In the genomic region with DNA sequence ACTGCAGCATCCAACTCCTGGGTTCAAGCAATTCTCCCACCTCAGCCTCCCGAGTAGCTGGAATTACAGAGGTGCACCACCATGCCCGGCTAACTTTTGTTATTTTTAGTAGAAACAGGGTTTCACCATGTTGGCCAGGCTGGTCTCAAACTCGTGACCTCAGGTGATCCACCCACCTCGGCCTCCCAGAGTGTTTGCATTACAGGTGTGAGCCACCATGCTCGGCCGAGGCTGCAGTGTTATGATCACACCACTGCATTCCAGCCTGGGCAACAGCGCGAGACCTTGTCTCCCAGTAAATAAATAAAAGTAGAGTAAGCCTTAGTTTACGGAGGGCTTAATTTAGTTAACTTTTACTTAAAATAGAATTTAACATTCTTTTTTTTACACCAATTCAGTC, we compare ENCODE assay signal across 25 cellular contexts. TPM values are rescaled to one million over a fixed set of nuclear protein-coding genes. Genes with fewer than 3 reads are reported as not detected.
"Had no signal": no experiment of that assay in that cellular context is flagged by ENCODE, and none has a peak within 500 bp of the region (broad histone marks: within the 10 kb centered on the region; RNA-seq: fewer than 3 reads in every experiment).

No MANE protein-coding gene starts in this region.

- H3K9me3 ChIP-seq: colonic mucosa, gastrocnemius medialis, lower lobe of right lung, ovary, psoas muscle, suprapubic skin, transverse colon, upper lobe of right lung, uterus had no signal

- H3K4me3 Mint-ChIP-seq: dendritic cell treated with granulocyte-macrophage colony-stimulating factor and Interleukin-4, amounts not matched to agents 40 ng/mL and 50 ng/mL, for 4 days; endodermal cell; naive thymus-derived CD8-positive, alpha-beta T cell; nephron progenitor cell; stimulated activated naive B cell treated with anti-CD40 and anti-IgM and Interleukin-4, amounts not matched to agents 10 μg/mL and 1 μg/mL and 100 μg/mL, for 72 hours; stimulated activated naive CD8-positive, alpha-beta T cell treated with anti-CD3 and anti-CD28 coated beads, Interleukin-15, Interleukin-2, amounts not matched to agents 100 ng/mL and 50 ng/mL, for 24 hours had no signal

- H3K27ac Mint-ChIP-seq: dendritic cell treated with granulocyte-macrophage colony-stimulating factor and Interleukin-4, amounts not matched to agents 40 ng/mL and 50 ng/mL, for 4 days; naive thymus-derived CD8-positive, alpha-beta T cell; stimulated activated naive B cell treated with anti-CD40 and anti-IgM and Interleukin-4, amounts not matched to agents 10 μg/mL and 1 μg/mL and 100 μg/mL, for 72 hours; stimulated activated naive CD8-positive, alpha-beta T cell treated with anti-CD3 and anti-CD28 coated beads, Interleukin-15, Interleukin-2, amounts not matched to agents 100 ng/mL and 50 ng/mL, for 24 hours had no signal

- H3K36me3 ChIP-seq: colonic mucosa, gastrocnemius medialis, ovary, transverse colon, upper lobe of right lung, uterus had no signal

- H3K27me3 Mint-ChIP-seq: dendritic cell treated with granulocyte-macrophage colony-stimulating factor and Interleukin-4, amounts not matched to agents 40 ng/mL and 50 ng/mL, for 4 days; naive thymus-derived CD8-positive, alpha-beta T cell; stimulated activated naive B cell treated with anti-CD40 and anti-IgM and Interleukin-4, amounts not matched to agents 10 μg/mL and 1 μg/mL and 100 μg/mL, for 72 hours; stimulated activated naive CD8-positive, alpha-beta T cell treated with anti-CD3 and anti-CD28 coated beads, Interleukin-15, Interleukin-2, amounts not matched to agents 100 ng/mL and 50 ng/mL, for 24 hours had no signal

- H3K4me1 ChIP-seq: colonic mucosa, gastrocnemius medialis, lower lobe of right lung, psoas muscle, suprapubic skin, transverse colon, upper lobe of right lung, uterus had no signal

- DNase-seq: colonic mucosa; effector CD8-positive, alpha-beta T cell; endodermal cell; foreskin fibroblast; gastrocnemius medialis; left ventricle myocardium superior; lower lobe of right lung; naive thymus-derived CD8-positive, alpha-beta T cell; nephron progenitor cell; nucleus accumbens; ovary; posterior cingulate gyrus; psoas muscle; right cardiac atrium; small intestine; stimulated activated CD4-positive, alpha-beta T cell treated with anti-CD3 and anti-CD28 coated beads, Interleukin-4, amount 100 ng/mL, for 4 hours; stimulated activated naive B cell treated with anti-CD40 and anti-IgM and Interleukin-4, amounts not matched to agents 10 μg/mL and 1 μg/mL and 100 μg/mL, for 72 hours; transverse colon; upper lobe of right lung; uterus had no signal

- ATAC-seq: esophagus mucosa; gastrocnemius medialis; left ventricle myocardium superior; lower lobe of right lung; naive thymus-derived CD8-positive, alpha-beta T cell; psoas muscle; right cardiac atrium; stimulated activated naive B cell treated with anti-CD40 and anti-IgM and Interleukin-4, amounts not matched to agents 10 μg/mL and 1 μg/mL and 100 μg/mL, for 72 hours; upper lobe of right lung had no signal

- H3K27me3 ChIP-seq: colonic mucosa, ovary, suprapubic skin, transverse colon, upper lobe of right lung, uterus had no signal

- H3K4me1 Mint-ChIP-seq: endodermal cell, nephron progenitor cell had no signal

- H3K4me3 ChIP-seq: colonic mucosa, gastrocnemius medialis, lower lobe of right lung, ovary, psoas muscle, suprapubic skin, transverse colon, upper lobe of right lung, uterus had no signal

- H3K9me3 Mint-ChIP-seq: dendritic cell treated with granulocyte-macrophage colony-stimulating factor and Interleukin-4, amounts not matched to agents 40 ng/mL and 50 ng/mL, for 4 days; endodermal cell; naive thymus-derived CD8-positive, alpha-beta T cell; nephron progenitor cell; stimulated activated naive B cell treated with anti-CD40 and anti-IgM and Interleukin-4, amounts not matched to agents 10 μg/mL and 1 μg/mL and 100 μg/mL, for 72 hours; stimulated activated naive CD8-positive, alpha-beta T cell treated with anti-CD3 and anti-CD28 coated beads, Interleukin-15, Interleukin-2, amounts not matched to agents 100 ng/mL and 50 ng/mL, for 24 hours had no signal

- H3K27ac ChIP-seq: colonic mucosa, epithelial cell of prostate, gastrocnemius medialis, lower lobe of right lung, ovary, psoas muscle, suprapubic skin, transverse colon, upper lobe of right lung, uterus had no signal

RNA-seq across cellular contexts. Expression of a gene that starts 23.7 kb away (rescaled TPM):
- total RNA-seq: left ventricle myocardium superior; naive thymus-derived CD8-positive, alpha-beta T cell had no signal
